Comparison of ENCODE assay signal across 8 cellular contexts in genomic region chr17:2401426-2402221, GRCh38. TPM values are rescaled to one million over a fixed set of nuclear protein-coding genes. Genes with fewer than 3 reads are reported as not detected.
A peak's percentile ranks its signal among the peaks of the same experiment; 100 is the strongest.
DNase-seq lines count a peak whose midpoint lies in the region; ATAC-seq and TF ChIP-seq lines count a peak whose summit lies in the region.

No MANE protein-coding gene starts in this region.

- H3K4me1 Mint-ChIP-seq in activated CD4-positive, alpha-beta T cell treated with anti-CD3 and anti-CD28 coated beads, Interleukin-2, amount 10 ng/mL, durations not matched to agents 7 days and 5 days: peaks cover 51% of the 10 kb centered on the region

- DNase-seq in AML-193 (lab: John Stamatoyannopoulos, UW) (peak; percentile 77 to 83), GM19240 (ENCODE audit: insufficient read length, low spot score) (peak; percentile 90), NCI-H526 (lab: John Stamatoyannopoulos, UW) (peak; percentile 95 to 98), coronary artery (ENCODE audit: low spot score) (peak; percentile 100)
- DNase-seq in activated CD4-positive, alpha-beta T cell treated with anti-CD3 and anti-CD28 coated beads, Interleukin-2, amount 10 ng/mL, durations not matched to agents 7 days and 5 days: peak; percentile 99
- DNase-seq in stimulated activated CD4-positive, alpha-beta T cell treated with anti-CD3 and anti-CD28 coated beads, Interleukin-1b, Interleukin-23, amount 100 ng/mL, for 24 hours (ENCODE audit: low read depth in 4 of 4, low spot score in 1 of 4): peak; percentile 94 to 99 (median 98)

- CTCF ChIA-PET in activated CD4-positive, alpha-beta T cell treated with anti-CD3 and anti-CD28 coated beads, Interleukin-2, amount 10 ng/mL, durations not matched to agents 7 days and 5 days (lab: Charles Lee): interaction anchor here (0.6 to 4.7 kb wide), 6 partner anchors 8 to 99 kb away, joined by 3 to 28 read pairs (median 5); no protein-coding TSS in a partner anchor

- peak overlapping the region; percentile 98 to 100 for H3K27ac ChIP-seq in coronary artery
- peak overlapping the region; percentile 98 for H3K27ac ChIP-seq in layer of hippocampus (ENCODE audit: low read depth, low read length)

- TF ChIP-seq CTCF in coronary artery (IDR thresholded peaks at IDR 0.05): no peak

- peak; percentile 39 for ATAC-seq in HG03457 (IDR thresholded peaks at IDR 0.05; ENCODE audit: unreplicated experiment)

- H3K9me3 Mint-ChIP-seq in activated CD4-positive, alpha-beta T cell treated with anti-CD3 and anti-CD28 coated beads, Interleukin-2, amount 10 ng/mL, durations not matched to agents 7 days and 5 days: no peaks in the 10 kb centered on the region

- POLR2A ChIA-PET in activated CD4-positive, alpha-beta T cell treated with anti-CD3 and anti-CD28 coated beads, Interleukin-2, amount 10 ng/mL, durations not matched to agents 7 days and 5 days (lab: Charles Lee): interaction anchor here (1.0 to 1.3 kb wide), 2 partner anchors 9 to 18 kb away, joined by 6 to 7 read pairs; no protein-coding TSS in a partner anchor

- peak overlapping the region; percentile 86 for H3K4me3 ChIP-seq in coronary artery

- H3K36me3 Mint-ChIP-seq in activated CD4-positive, alpha-beta T cell treated with anti-CD3 and anti-CD28 coated beads, Interleukin-2, amount 10 ng/mL, durations not matched to agents 7 days and 5 days (ENCODE audit: low read depth): no peaks in the 10 kb centered on the region

- no peaks in the 10 kb centered on the region for H3K27me3 ChIP-seq in layer of hippocampus (ENCODE audit: control insufficient read depth, insufficient read depth, low read length)

- peak overlapping the region; percentile 88 for H3K4me3 Mint-ChIP-seq in activated CD4-positive, alpha-beta T cell treated with anti-CD3 and anti-CD28 coated beads, Interleukin-2, amount 10 ng/mL, durations not matched to agents 7 days and 5 days

- H3K27ac Mint-ChIP-seq in activated CD4-positive, alpha-beta T cell treated with anti-CD3 and anti-CD28 coated beads, Interleukin-2, amount 10 ng/mL, durations not matched to agents 7 days and 5 days: peak overlapping the region; percentile 100

- H3K27me3 Mint-ChIP-seq in activated CD4-positive, alpha-beta T cell treated with anti-CD3 and anti-CD28 coated beads, Interleukin-2, amount 10 ng/mL, durations not matched to agents 7 days and 5 days: no peaks in the 10 kb centered on the region

RNA-seq across cellular contexts. Expression of gene MNT, which starts 0.8 kb away (rescaled TPM):
- 10 to 100 TPM; 24.2 to 31.1 TPM for total RNA-seq in activated CD4-positive, alpha-beta T cell treated with anti-CD3 and anti-CD28 coated beads, Interleukin-2, amount 10 ng/mL, durations not matched to agents 7 days and 5 days

Comparison
In these comparisons a context has a peak if more than half of its experiments do, and no peak if none do; other contexts are left out.
1. Peak in every context shown above with its lines: DNase-seq, ATAC-seq, H3K4me3 ChIP-seq and H3K27ac ChIP-seq.